ENCODE assay signal across 25 cellular contexts in the genomic region with DNA sequence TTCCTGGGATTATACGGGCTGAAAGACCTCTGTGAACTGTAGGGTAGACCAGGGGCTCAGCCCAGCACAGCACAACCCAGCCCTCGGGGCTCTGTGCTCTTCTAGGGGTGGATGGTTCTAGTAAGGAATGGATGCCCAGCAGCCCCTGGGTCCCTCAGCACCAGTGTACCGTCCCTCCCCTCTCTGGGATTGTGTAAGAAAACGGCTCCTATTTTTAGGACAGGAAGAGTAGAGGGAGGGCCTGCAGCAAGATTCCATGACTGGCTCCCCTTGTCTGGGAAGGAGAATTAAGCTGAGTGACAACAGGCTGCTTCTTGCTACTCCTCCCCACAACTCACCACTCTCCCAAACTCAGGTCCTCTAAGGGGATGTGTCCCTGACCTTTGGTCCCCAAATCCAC.
"Had no signal": no experiment of that assay in that cellular context is flagged by ENCODE, and none has a peak within 500 bp of the region (broad histone marks: within the 10 kb centered on the region; RNA-seq: fewer than 3 reads in every experiment).

No MANE protein-coding gene starts in this region.

- H3K4me3 Mint-ChIP-seq: activated CD4-positive, alpha-beta T cell treated with anti-CD3 and anti-CD28 coated beads for 36 hours; activated CD8-positive, alpha-beta T cell treated with anti-CD3 and anti-CD28 coated beads, Interleukin-2, amount 10 ng/mL, durations not matched to agents 7 days and 5 days; activated naive CD4-positive, alpha-beta T cell treated with anti-CD3 and anti-CD28 coated beads, Interleukin-2, amount 50 U/mL, for 24 hours; activated T-helper 1 cell treated with anti-CD3 and anti-CD28 coated beads, Interleukin-12 subunit alpha, Interleukin-12 subunit beta, Interleukin-2, Interleukin-4 antibody, amounts not matched to agents 30 ng/mL and 10 ng/mL and 1 ng/mL, durations not matched to agents 14 hours and 24 hours and 36 hours; T-cell had no signal

- H3K27me3 ChIP-seq: breast epithelium, Peyer's patch had no signal

- H3K4me3 ChIP-seq: breast epithelium, Peyer's patch had no signal

- H3K9me3 ChIP-seq: Peyer's patch had no signal

- H3K4me1 ChIP-seq: breast epithelium, Peyer's patch had no signal

- ATAC-seq: activated CD4-positive, alpha-beta T cell treated with anti-CD3 and anti-CD28 coated beads for 36 hours; activated CD8-positive, alpha-beta T cell treated with anti-CD3 and anti-CD28 coated beads, Interleukin-2, amount 10 ng/mL, durations not matched to agents 7 days and 5 days; T-cell had no signal

- DNase-seq: activated CD4-positive, alpha-beta T cell treated with anti-CD3 and anti-CD28 coated beads for 36 hours; activated CD8-positive, alpha-beta memory T cell treated with anti-CD3 and anti-CD28 coated beads, Interleukin-2, amount 50 U/mL, for 48 hours; activated CD8-positive, alpha-beta T cell treated with anti-CD3 and anti-CD28 coated beads, Interleukin-2, amount 10 ng/mL, durations not matched to agents 7 days and 5 days; activated effector memory CD4-positive, alpha-beta T cell treated with Interleukin-2 at 50 U/mL for 16 hours; activated naive CD4-positive, alpha-beta T cell; activated T-cell treated with anti-CD3 and anti-CD28 coated beads, Interleukin-2, amount 50 U/mL, for 1 hour; aorta; caudate nucleus; KG1; NCI-H1105; NCI-H1436; NCI-H1694 treated with DMSO at 0.1 percent for 48 hours; NCI-H2029 treated with DMSO at 0.1 percent for 48 hours; NCI-H345; NCI-H510A; NCI-H69; Peyer's patch; SHP77 treated with DMSO at 0.1 percent for 48 hours; T-cell; T-helper 2 cell; T1000; WERI-Rb-1 had no signal

- H3K27ac ChIP-seq: breast epithelium, Peyer's patch, WERI-Rb-1 had no signal

- H3K4me1 Mint-ChIP-seq: activated CD4-positive, alpha-beta T cell treated with anti-CD3 and anti-CD28 coated beads for 36 hours; activated naive CD4-positive, alpha-beta T cell treated with anti-CD3 and anti-CD28 coated beads, Interleukin-2, amount 50 U/mL, for 24 hours; T-cell had no signal

- H3K36me3 ChIP-seq: breast epithelium, Peyer's patch, WERI-Rb-1 had no signal

- H3K27ac Mint-ChIP-seq: activated CD4-positive, alpha-beta T cell treated with anti-CD3 and anti-CD28 coated beads for 36 hours; activated CD8-positive, alpha-beta T cell treated with anti-CD3 and anti-CD28 coated beads, Interleukin-2, amount 10 ng/mL, durations not matched to agents 7 days and 5 days; activated naive CD4-positive, alpha-beta T cell treated with anti-CD3 and anti-CD28 coated beads, Interleukin-2, amount 50 U/mL, for 24 hours; activated T-helper 1 cell treated with anti-CD3 and anti-CD28 coated beads, Interleukin-12 subunit alpha, Interleukin-12 subunit beta, Interleukin-2, Interleukin-4 antibody, amounts not matched to agents 30 ng/mL and 10 ng/mL and 1 ng/mL, durations not matched to agents 14 hours and 24 hours and 36 hours; T-cell had no signal

- H3K36me3 Mint-ChIP-seq: activated naive CD4-positive, alpha-beta T cell treated with anti-CD3 and anti-CD28 coated beads, Interleukin-2, amount 50 U/mL, for 24 hours; T-cell had no signal

- H3K9me3 Mint-ChIP-seq: activated naive CD4-positive, alpha-beta T cell treated with anti-CD3 and anti-CD28 coated beads, Interleukin-2, amount 50 U/mL, for 24 hours; activated T-helper 1 cell treated with anti-CD3 and anti-CD28 coated beads, Interleukin-12 subunit alpha, Interleukin-12 subunit beta, Interleukin-2, Interleukin-4 antibody, amounts not matched to agents 30 ng/mL and 10 ng/mL and 1 ng/mL, durations not matched to agents 14 hours and 24 hours and 36 hours had no signal
